15 cellular contexts compared by ENCODE assay signal in genomic region chr2:224036731-224037376, GRCh38. TPM values are rescaled to one million over a fixed set of nuclear protein-coding genes. Genes with fewer than 3 reads are reported as not detected.
A peak's percentile ranks its signal among the peaks of the same experiment; 100 is the strongest.
DNase-seq lines count a peak whose midpoint lies in the region; ATAC-seq and TF ChIP-seq lines count a peak whose summit lies in the region.
"Had no signal": no experiment of that assay in that cellular context is flagged by ENCODE, and none has a peak within 500 bp of the region (broad histone marks: within the 10 kb centered on the region; RNA-seq: fewer than 3 reads in every experiment).

No MANE protein-coding gene starts in this region.

- H3K36me3 Mint-ChIP-seq in natural killer cell, result no peaks in the 10 kb centered on the region

- no peaks in the 10 kb centered on the region for H3K9me3 Mint-ChIP-seq in natural killer cell

- H3K36me3 ChIP-seq in adipocyte (ENCODE audit: control insufficient read depth, insufficient read depth, low read length, severe bottlenecking), result no peaks in the 10 kb centered on the region
- H3K36me3 ChIP-seq: ovary, tibial artery had no signal

- H3K9me3 ChIP-seq in adipocyte (ENCODE audit: control insufficient read depth, low read length), result no peaks in the 10 kb centered on the region
- H3K9me3 ChIP-seq: ovary, tibial artery had no signal

- intact Hi-C loops in natural killer cell (cut with micrococcal nuclease), result no loop called here

- peak overlapping the region; percentile 95 for H3K4me3 Mint-ChIP-seq in natural killer cell

- no peak overlapping the region for H3K9ac ChIP-seq in adipocyte (ENCODE audit: low read length)

- TF ChIP-seq CTCF in natural killer cell (IDR thresholded peaks at IDR 0.05), result no peak

- H3K4me1 Mint-ChIP-seq in natural killer cell, result peaks cover 21 to 33% of the 10 kb centered on the region in 2 donors

- ATAC-seq in natural killer cell (no peak), HG03520 (IDR thresholded peaks at IDR 0.05; ENCODE audit: unreplicated experiment) (no peak)

- H3K27me3 Mint-ChIP-seq in natural killer cell (ENCODE audit: low read depth in 2 of 2), result peaks cover 26 to 31% of the 10 kb centered on the region in 2 donors

- no peak overlapping the region for H3K27ac Mint-ChIP-seq in natural killer cell

- no peaks in the 10 kb centered on the region for H3K27me3 ChIP-seq in adipocyte (replicated peaks; ENCODE audit: control insufficient read depth, insufficient read depth, low read length)
- H3K27me3 ChIP-seq: ovary had no signal

- H3K4me3 ChIP-seq in adipocyte (ENCODE audit: low read length), result peak overlapping the region; percentile 89
- H3K4me3 ChIP-seq: ovary, tibial artery had no signal

- peaks cover 29% of the 10 kb centered on the region for H3K4me1 ChIP-seq in adipocyte (ENCODE audit: control insufficient read depth, insufficient read depth, low read length)

- peak in 2 of 3 experiments; percentile 16 to 29 for DNase-seq in NCI-H1417 (lab: John Stamatoyannopoulos, UW)
- DNase-seq in NCI-H1417 treated with DMSO at 0.1 percent for 48 hours (lab: John Stamatoyannopoulos, UW), result no peak
- peak; percentile 12 for DNase-seq in HCEC 1CT
- DNase-seq in adipocyte (ENCODE audit: low read depth), result no peak
- no peak for DNase-seq in natural killer cell
- no peak for DNase-seq in T1000 (lab: John Stamatoyannopoulos, UW)
- DNase-seq in germinal center (ENCODE audit: low spot score), result no peak
- DNase-seq: activated CD4-positive, alpha-beta T cell treated with anti-CD3 and anti-CD28 coated beads, Interleukin-2, amount 50 U/mL, for 1 hour; GF-D8; kidney; NCI-H510A; ovary; SHP77 treated with DMSO at 0.1 percent for 48 hours; tibial artery had no signal

RNA-seq across cellular contexts. Expression of gene SERPINE2, which starts 2.2 kb away (rescaled TPM):
- total RNA-seq in natural killer cell, result 10 to 100 TPM in 1 of 3 donors, 1 to 10 TPM in 2; 3.5 to 14.6 (median 8.4) TPM

Comparison
In these comparisons a context has a peak if more than half of its experiments do, and no peak if none do; other contexts are left out.
1. DNase-seq: peak in NCI-H1417 (2 of 3) and HCEC 1CT (single experiment); none in NCI-H1417 treated with DMSO at 0.1 percent for 48 hours (single experiment), adipocyte (single experiment), natural killer cell (single experiment), T1000 (single experiment) and germinal center (single experiment).